29 cellular contexts compared by ENCODE assay signal in the genomic region with DNA sequence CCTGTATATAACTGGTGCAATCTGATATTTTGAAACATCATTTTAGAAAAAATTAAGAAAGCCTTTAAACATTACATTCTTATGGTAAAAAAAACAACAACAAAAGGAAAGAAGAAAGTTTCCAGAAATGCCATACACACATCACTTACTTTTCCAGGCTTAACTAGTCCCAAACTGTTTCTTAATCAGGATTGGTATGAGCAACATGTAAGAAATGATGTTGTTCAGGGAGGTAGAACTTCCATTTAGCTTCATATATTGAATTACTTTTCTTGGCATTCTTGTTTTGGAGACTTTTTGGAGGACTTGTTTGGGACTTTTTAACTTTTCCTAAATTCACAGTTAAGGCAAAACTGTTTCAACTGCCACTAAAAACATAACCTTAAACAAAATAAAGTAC.
"Had no signal": no experiment of that assay in that cellular context is flagged by ENCODE, and none has a peak within 500 bp of the region (broad histone marks: within the 10 kb centered on the region; RNA-seq: fewer than 3 reads in every experiment).

No MANE protein-coding gene starts in this region.

- H3K27me3 ChIP-seq: esophagus squamous epithelium, gastrocnemius medialis, heart left ventricle, hepatocyte, neutrophil, right atrium auricular region, spleen, testis, tibial artery had no signal

- H3K4me1 Mint-ChIP-seq: memory B cell; natural killer cell; neural crest cell; stimulated activated memory B cell treated with anti-CD40 and anti-IgM and Interleukin-4, amounts not matched to agents 10 μg/mL and 1 μg/mL and 100 μg/mL, for 72 hours had no signal

- H3K27me3 Mint-ChIP-seq: effector memory CD8-positive, alpha-beta T cell; memory B cell; progenitor cell of endocrine pancreas; stimulated activated memory B cell treated with anti-CD40 and anti-IgM and Interleukin-4, amounts not matched to agents 10 μg/mL and 1 μg/mL and 100 μg/mL, for 72 hours; type B pancreatic cell had no signal

- H3K27ac Mint-ChIP-seq: effector memory CD8-positive, alpha-beta T cell; memory B cell; natural killer cell; progenitor cell of endocrine pancreas; stimulated activated memory B cell treated with anti-CD40 and anti-IgM and Interleukin-4, amounts not matched to agents 10 μg/mL and 1 μg/mL and 100 μg/mL, for 72 hours; type B pancreatic cell had no signal

- ATAC-seq: effector memory CD8-positive, alpha-beta T cell; gastrocnemius medialis; heart left ventricle; natural killer cell; sciatic nerve; stimulated activated memory B cell treated with anti-CD40 and anti-IgM and Interleukin-4, amounts not matched to agents 10 μg/mL and 1 μg/mL and 100 μg/mL, for 72 hours; stimulated activated naive CD8-positive, alpha-beta T cell treated with anti-CD3 and anti-CD28 coated beads, Interleukin-15, Interleukin-2, amounts not matched to agents 100 U/mL and 50 U/mL, for 24 hours had no signal

- H3K4me3 ChIP-seq: coronary artery, esophagus squamous epithelium, gastrocnemius medialis, heart left ventricle, hepatocyte, lung, right atrium auricular region, skin epidermis, spleen, testis, tibial artery had no signal

- H3K36me3 Mint-ChIP-seq: memory B cell; natural killer cell; stimulated activated memory B cell treated with anti-CD40 and anti-IgM and Interleukin-4, amounts not matched to agents 10 μg/mL and 1 μg/mL and 100 μg/mL, for 72 hours; type B pancreatic cell had no signal

- H3K36me3 ChIP-seq: esophagus squamous epithelium, gastrocnemius medialis, heart left ventricle, neutrophil, right atrium auricular region, spleen, tibial artery had no signal

- H3K27ac ChIP-seq: coronary artery, esophagus squamous epithelium, gastrocnemius medialis, heart left ventricle, hepatocyte, neutrophil, parathyroid adenoma, right atrium auricular region, skin epidermis, spleen, testis, tibial artery had no signal

- H3K4me1 ChIP-seq: esophagus squamous epithelium, gastrocnemius medialis, heart left ventricle, parathyroid adenoma, right atrium auricular region, spleen, testis had no signal

- H3K9me3 ChIP-seq: esophagus squamous epithelium, gastrocnemius medialis, neutrophil, right atrium auricular region, testis, tibial artery had no signal

- H3K4me3 Mint-ChIP-seq: effector memory CD8-positive, alpha-beta T cell; memory B cell; natural killer cell; neural crest cell; stimulated activated memory B cell treated with anti-CD40 and anti-IgM and Interleukin-4, amounts not matched to agents 10 μg/mL and 1 μg/mL and 100 μg/mL, for 72 hours; type B pancreatic cell had no signal

- DNase-seq: effector memory CD8-positive, alpha-beta T cell; erythroblast; esophagus squamous epithelium; foreskin fibroblast; gastrocnemius medialis; heart left ventricle; islet precursor cell; kidney glomerular epithelial cell; natural killer cell; spleen; stimulated activated CD4-positive, alpha-beta T cell treated with anti-CD3 and anti-CD28 coated beads, Interleukin-4, amount 100 ng/mL, for 4 hours; stimulated activated naive CD8-positive, alpha-beta T cell treated with anti-CD3 and anti-CD28 coated beads, Interleukin-15, Interleukin-2, amounts not matched to agents 100 U/mL and 50 U/mL, for 24 hours; substantia nigra; testis; tibial artery had no signal

- H3K9me3 Mint-ChIP-seq: memory B cell, neural crest cell, type B pancreatic cell had no signal

- FAIRE-seq: endometrium had no signal
